In the genomic region with DNA sequence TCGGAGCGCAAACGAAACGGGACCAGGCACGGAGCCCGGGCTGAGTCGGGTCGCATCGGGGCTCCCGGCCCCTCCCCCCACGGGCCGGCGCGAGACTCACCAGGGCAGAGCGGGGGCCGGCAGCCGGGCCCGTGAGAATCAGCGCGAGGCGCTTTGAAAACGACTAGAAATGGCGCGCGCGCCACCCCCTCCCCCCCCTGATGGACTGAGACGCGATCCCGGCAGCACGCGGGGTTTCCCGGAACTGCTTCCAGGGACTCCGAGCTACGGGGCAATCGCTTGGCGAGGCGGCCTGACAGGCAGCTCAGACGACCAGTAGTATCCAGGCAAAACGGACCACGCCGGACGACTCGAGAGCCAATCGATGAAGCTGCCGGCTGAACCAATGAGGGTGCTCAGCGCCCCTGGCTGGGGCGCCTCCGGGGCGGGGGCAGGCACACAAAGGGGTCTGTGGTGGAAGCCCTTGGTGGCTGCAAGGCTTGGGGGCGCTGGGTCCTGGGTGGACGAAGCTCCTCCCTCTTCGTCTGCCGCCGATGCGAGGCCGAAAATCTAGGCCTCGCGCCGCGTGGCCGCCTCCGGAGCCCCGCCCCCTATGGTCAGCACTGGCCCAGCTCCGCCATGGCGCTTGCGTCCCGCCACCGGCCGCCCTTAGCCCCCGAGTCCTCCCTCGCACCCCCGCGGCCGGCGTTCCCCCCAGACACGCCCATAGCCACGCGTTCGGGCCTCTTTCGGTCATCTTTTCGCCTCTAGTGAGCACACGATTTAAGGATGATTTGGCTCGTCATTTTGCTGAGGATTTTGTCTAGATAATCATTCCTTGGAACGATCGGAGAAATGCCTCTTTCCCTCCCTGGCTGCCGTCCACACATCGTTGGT, we compare ENCODE assay signal across 1 cellular context.
TF ChIP-seq lines count a peak whose summit lies in the region.

A gene (minus strand): TSS at position 174 of the 876 bp plus-strand sequence. CDS start 3,276 bp downstream, outside the sequence.

TF ChIP-seq in HepG2, 621 proteins besides CTCF, POLR2A, EP300 and RAD21 (continued from another document and continues in another):
- TF ChIP-seq, protein P1, sequence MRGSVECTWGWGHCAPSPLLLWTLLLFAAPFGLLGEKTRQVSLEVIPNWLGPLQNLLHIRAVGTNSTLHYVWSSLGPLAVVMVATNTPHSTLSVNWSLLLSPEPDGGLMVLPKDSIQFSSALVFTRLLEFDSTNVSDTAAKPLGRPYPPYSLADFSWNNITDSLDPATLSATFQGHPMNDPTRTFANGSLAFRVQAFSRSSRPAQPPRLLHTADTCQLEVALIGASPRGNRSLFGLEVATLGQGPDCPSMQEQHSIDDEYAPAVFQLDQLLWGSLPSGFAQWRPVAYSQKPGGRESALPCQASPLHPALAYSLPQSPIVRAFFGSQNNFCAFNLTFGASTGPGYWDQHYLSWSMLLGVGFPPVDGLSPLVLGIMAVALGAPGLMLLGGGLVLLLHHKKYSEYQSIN (CRISPR knock-in tag; IDR thresholded peaks at IDR 0.05; ENCODE audit: borderline replicate concordance), result no peak
- TF ChIP-seq ZNF709 (CRISPR knock-in tag; IDR thresholded peaks at IDR 0.05), result 0 out of 2 replicates have a peak, but pooled peaks have one; percentile 86
- peak; percentile 23 for TF ChIP-seq SRY (CRISPR knock-in tag; IDR thresholded peaks at IDR 0.05)
- peak; percentile 29; the same call in 1 of the 2 replicates for TF ChIP-seq NFRKB (IDR thresholded peaks at IDR 0.05)
- 0 out of 2 replicates have a peak, but pooled peaks have one; percentile 56 for TF ChIP-seq ZNF232 (CRISPR knock-in tag; IDR thresholded peaks at IDR 0.05; ENCODE audit: borderline replicate concordance)
- peak; percentile 89 for TF ChIP-seq NRL (CRISPR knock-in tag; IDR thresholded peaks at IDR 0.05; ENCODE audit: borderline replicate concordance)
- TF ChIP-seq KDM1A (CRISPR knock-in tag; IDR thresholded peaks at IDR 0.05), result no peak
- TF ChIP-seq, protein P2, sequence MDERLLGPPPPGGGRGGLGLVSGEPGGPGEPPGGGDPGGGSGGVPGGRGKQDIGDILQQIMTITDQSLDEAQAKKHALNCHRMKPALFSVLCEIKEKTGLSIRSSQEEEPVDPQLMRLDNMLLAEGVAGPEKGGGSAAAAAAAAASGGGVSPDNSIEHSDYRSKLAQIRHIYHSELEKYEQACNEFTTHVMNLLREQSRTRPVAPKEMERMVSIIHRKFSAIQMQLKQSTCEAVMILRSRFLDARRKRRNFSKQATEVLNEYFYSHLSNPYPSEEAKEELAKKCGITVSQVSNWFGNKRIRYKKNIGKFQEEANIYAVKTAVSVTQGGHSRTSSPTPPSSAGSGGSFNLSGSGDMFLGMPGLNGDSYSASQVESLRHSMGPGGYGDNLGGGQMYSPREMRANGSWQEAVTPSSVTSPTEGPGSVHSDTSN (CRISPR knock-in tag; IDR thresholded peaks at IDR 0.05), result peak; percentile 97
- TF ChIP-seq ERF (CRISPR knock-in tag; IDR thresholded peaks at IDR 0.05), result 0 out of 2 replicates have a peak, but pooled peaks have one; percentile 41
- TF ChIP-seq MED13 (CRISPR knock-in tag; IDR thresholded peaks at IDR 0.05), result peak; percentile 81; the same call in 1 of the 2 replicates
- 0 out of 2 replicates have a peak, but pooled peaks have one; percentile 36 for TF ChIP-seq ZNF510 (CRISPR knock-in tag; IDR thresholded peaks at IDR 0.05; ENCODE audit: low read depth)
- peak; percentile 63; the same call in 1 of the 2 replicates for TF ChIP-seq MTA1 (CRISPR knock-in tag; IDR thresholded peaks at IDR 0.05; ENCODE audit: borderline replicate concordance)
- no peak for TF ChIP-seq ZNF747 (CRISPR knock-in tag; IDR thresholded peaks at IDR 0.05; ENCODE audit: borderline replicate concordance)
- TF ChIP-seq, protein P3, sequence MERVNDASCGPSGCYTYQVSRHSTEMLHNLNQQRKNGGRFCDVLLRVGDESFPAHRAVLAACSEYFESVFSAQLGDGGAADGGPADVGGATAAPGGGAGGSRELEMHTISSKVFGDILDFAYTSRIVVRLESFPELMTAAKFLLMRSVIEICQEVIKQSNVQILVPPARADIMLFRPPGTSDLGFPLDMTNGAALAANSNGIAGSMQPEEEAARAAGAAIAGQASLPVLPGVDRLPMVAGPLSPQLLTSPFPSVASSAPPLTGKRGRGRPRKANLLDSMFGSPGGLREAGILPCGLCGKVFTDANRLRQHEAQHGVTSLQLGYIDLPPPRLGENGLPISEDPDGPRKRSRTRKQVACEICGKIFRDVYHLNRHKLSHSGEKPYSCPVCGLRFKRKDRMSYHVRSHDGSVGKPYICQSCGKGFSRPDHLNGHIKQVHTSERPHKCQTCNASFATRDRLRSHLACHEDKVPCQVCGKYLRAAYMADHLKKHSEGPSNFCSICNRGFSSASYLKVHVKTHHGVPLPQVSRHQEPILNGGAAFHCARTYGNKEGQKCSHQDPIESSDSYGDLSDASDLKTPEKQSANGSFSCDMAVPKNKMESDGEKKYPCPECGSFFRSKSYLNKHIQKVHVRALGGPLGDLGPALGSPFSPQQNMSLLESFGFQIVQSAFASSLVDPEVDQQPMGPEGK (CRISPR knock-in tag; IDR thresholded peaks at IDR 0.05), result peak; percentile 98
- peak; percentile 61 for TF ChIP-seq ZNF264 (CRISPR knock-in tag; IDR thresholded peaks at IDR 0.05)
- TF ChIP-seq, protein P4, sequence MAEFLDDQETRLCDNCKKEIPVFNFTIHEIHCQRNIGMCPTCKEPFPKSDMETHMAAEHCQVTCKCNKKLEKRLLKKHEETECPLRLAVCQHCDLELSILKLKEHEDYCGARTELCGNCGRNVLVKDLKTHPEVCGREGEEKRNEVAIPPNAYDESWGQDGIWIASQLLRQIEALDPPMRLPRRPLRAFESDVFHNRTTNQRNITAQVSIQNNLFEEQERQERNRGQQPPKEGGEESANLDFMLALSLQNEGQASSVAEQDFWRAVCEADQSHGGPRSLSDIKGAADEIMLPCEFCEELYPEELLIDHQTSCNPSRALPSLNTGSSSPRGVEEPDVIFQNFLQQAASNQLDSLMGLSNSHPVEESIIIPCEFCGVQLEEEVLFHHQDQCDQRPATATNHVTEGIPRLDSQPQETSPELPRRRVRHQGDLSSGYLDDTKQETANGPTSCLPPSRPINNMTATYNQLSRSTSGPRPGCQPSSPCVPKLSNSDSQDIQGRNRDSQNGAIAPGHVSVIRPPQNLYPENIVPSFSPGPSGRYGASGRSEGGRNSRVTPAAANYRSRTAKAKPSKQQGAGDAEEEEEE (CRISPR knock-in tag; IDR thresholded peaks at IDR 0.05; ENCODE audit: borderline replicate concordance), result peak; percentile 8; the same call in 1 of the 2 replicates
- TF ChIP-seq MZF1 (CRISPR knock-in tag; IDR thresholded peaks at IDR 0.05; ENCODE audit: borderline replicate concordance), result no peak
- TF ChIP-seq MEIS1 (CRISPR knock-in tag; IDR thresholded peaks at IDR 0.05; ENCODE audit: borderline replicate concordance), result 0 out of 2 replicates have a peak, but pooled peaks have one; percentile 35
- peak; percentile 43 for TF ChIP-seq ZNF703 (CRISPR knock-in tag; IDR thresholded peaks at IDR 0.05; ENCODE audit: borderline replicate concordance)
- TF ChIP-seq ZNF616 (CRISPR knock-in tag; IDR thresholded peaks at IDR 0.05; ENCODE audit: low read depth), result no peak
- peak; percentile 80 for TF ChIP-seq ZNF143 (CRISPR knock-in tag; IDR thresholded peaks at IDR 0.05)
- TF ChIP-seq NFATC3 (CRISPR knock-in tag; IDR thresholded peaks at IDR 0.05), result no peak
- TF ChIP-seq, protein P5, sequence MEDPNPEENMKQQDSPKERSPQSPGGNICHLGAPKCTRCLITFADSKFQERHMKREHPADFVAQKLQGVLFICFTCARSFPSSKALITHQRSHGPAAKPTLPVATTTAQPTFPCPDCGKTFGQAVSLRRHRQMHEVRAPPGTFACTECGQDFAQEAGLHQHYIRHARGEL (CRISPR knock-in tag; IDR thresholded peaks at IDR 0.05), result 0 out of 2 replicates have a peak, but pooled peaks have one; percentile 28
- TF ChIP-seq SKI (IDR thresholded peaks at IDR 0.05; ENCODE audit: partially characterized antibody), result peak; percentile 89
- peak; percentile 31; the same call in 1 of the 2 replicates for TF ChIP-seq GATAD1 (CRISPR knock-in tag; IDR thresholded peaks at IDR 0.05)
- TF ChIP-seq, protein P6, sequence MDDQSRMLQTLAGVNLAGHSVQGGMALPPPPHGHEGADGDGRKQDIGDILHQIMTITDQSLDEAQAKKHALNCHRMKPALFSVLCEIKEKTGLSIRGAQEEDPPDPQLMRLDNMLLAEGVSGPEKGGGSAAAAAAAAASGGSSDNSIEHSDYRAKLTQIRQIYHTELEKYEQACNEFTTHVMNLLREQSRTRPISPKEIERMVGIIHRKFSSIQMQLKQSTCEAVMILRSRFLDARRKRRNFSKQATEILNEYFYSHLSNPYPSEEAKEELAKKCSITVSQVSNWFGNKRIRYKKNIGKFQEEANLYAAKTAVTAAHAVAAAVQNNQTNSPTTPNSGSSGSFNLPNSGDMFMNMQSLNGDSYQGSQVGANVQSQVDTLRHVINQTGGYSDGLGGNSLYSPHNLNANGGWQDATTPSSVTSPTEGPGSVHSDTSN (CRISPR knock-in tag; IDR thresholded peaks at IDR 0.05; ENCODE audit: borderline replicate concordance), result peak; percentile 90
- TF ChIP-seq ZFAT (CRISPR knock-in tag; conservative IDR thresholded peaks at IDR 0.05), result no peak
- no peak for TF ChIP-seq PAX8 (CRISPR knock-in tag; IDR thresholded peaks at IDR 0.05; ENCODE audit: borderline replicate concordance)
- TF ChIP-seq, protein P7, sequence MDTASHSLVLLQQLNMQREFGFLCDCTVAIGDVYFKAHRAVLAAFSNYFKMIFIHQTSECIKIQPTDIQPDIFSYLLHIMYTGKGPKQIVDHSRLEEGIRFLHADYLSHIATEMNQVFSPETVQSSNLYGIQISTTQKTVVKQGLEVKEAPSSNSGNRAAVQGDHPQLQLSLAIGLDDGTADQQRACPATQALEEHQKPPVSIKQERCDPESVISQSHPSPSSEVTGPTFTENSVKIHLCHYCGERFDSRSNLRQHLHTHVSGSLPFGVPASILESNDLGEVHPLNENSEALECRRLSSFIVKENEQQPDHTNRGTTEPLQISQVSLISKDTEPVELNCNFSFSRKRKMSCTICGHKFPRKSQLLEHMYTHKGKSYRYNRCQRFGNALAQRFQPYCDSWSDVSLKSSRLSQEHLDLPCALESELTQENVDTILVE (CRISPR knock-in tag; IDR thresholded peaks at IDR 0.05), result peak; percentile 54; the same call in 1 of the 2 replicates
- TF ChIP-seq MBNL3 (CRISPR knock-in tag; conservative IDR thresholded peaks at IDR 0.05), result no peak
- TF ChIP-seq ZFP37 (CRISPR knock-in tag; IDR thresholded peaks at IDR 0.05; ENCODE audit: borderline replicate concordance), result 0 out of 2 replicates have a peak, but pooled peaks have one; percentile 64
- TF ChIP-seq EZH2 (conservative IDR thresholded peaks at IDR 0.05; ENCODE audit: low read depth, low read length), result no peak
- no peak for TF ChIP-seq PTBP1 (IDR thresholded peaks at IDR 0.05; ENCODE audit: low read depth, low read length, poor library complexity, severe bottlenecking)
- no peak for TF ChIP-seq PRPF4 (IDR thresholded peaks at IDR 0.05; ENCODE audit: low read depth, low read length, poor library complexity, severe bottlenecking)
- peak; percentile 53; the same call in 1 of the 2 replicates for TF ChIP-seq ZC3H4 (CRISPR knock-in tag; IDR thresholded peaks at IDR 0.05; ENCODE audit: borderline replicate concordance)
- TF ChIP-seq, protein P8, sequence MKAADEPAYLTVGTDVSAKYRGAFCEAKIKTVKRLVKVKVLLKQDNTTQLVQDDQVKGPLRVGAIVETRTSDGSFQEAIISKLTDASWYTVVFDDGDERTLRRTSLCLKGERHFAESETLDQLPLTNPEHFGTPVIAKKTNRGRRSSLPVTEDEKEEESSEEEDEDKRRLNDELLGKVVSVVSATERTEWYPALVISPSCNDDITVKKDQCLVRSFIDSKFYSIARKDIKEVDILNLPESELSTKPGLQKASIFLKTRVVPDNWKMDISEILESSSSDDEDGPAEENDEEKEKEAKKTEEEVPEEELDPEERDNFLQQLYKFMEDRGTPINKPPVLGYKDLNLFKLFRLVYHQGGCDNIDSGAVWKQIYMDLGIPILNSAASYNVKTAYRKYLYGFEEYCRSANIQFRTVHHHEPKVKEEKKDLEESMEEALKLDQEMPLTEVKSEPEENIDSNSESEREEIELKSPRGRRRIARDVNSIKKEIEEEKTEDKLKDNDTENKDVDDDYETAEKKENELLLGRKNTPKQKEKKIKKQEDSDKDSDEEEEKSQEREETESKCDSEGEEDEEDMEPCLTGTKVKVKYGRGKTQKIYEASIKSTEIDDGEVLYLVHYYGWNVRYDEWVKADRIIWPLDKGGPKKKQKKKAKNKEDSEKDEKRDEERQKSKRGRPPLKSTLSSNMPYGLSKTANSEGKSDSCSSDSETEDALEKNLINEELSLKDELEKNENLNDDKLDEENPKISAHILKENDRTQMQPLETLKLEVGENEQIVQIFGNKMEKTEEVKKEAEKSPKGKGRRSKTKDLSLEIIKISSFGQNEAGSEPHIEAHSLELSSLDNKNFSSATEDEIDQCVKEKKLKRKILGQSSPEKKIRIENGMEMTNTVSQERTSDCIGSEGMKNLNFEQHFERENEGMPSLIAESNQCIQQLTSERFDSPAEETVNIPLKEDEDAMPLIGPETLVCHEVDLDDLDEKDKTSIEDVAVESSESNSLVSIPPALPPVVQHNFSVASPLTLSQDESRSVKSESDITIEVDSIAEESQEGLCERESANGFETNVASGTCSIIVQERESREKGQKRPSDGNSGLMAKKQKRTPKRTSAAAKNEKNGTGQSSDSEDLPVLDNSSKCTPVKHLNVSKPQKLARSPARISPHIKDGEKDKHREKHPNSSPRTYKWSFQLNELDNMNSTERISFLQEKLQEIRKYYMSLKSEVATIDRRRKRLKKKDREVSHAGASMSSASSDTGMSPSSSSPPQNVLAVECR (CRISPR knock-in tag; IDR thresholded peaks at IDR 0.05; ENCODE audit: borderline replicate concordance), result peak; percentile 82; the same call in 1 of the 2 replicates
- no peak for TF ChIP-seq ZNF333 (CRISPR knock-in tag; IDR thresholded peaks at IDR 0.05; ENCODE audit: borderline replicate concordance)
- no peak for TF ChIP-seq REXO4 (CRISPR knock-in tag; IDR thresholded peaks at IDR 0.05; ENCODE audit: borderline replicate concordance)
- no peak for TF ChIP-seq MAFG (CRISPR knock-in tag; IDR thresholded peaks at IDR 0.05)
- TF ChIP-seq, protein P9, sequence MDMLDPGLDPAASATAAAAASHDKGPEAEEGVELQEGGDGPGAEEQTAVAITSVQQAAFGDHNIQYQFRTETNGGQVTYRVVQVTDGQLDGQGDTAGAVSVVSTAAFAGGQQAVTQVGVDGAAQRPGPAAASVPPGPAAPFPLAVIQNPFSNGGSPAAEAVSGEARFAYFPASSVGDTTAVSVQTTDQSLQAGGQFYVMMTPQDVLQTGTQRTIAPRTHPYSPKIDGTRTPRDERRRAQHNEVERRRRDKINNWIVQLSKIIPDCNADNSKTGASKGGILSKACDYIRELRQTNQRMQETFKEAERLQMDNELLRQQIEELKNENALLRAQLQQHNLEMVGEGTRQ (IDR thresholded peaks at IDR 0.05; ENCODE audit: low read depth, low read length), result no peak
- TF ChIP-seq, protein P9 (CRISPR knock-in tag; IDR thresholded peaks at IDR 0.05; ENCODE audit: borderline replicate concordance), result peak; percentile 49; the same call in 1 of the 2 replicates
- no peak for TF ChIP-seq PAWR (CRISPR knock-in tag; IDR thresholded peaks at IDR 0.05; ENCODE audit: borderline replicate concordance)
- TF ChIP-seq RFX5 (IDR thresholded peaks at IDR 0.05; ENCODE audit: low read depth, low read length), result peak; percentile 63; the same call in 1 of the 2 replicates
- 0 out of 2 replicates have a peak, but pooled peaks have one; percentile 24 for TF ChIP-seq ZMAT3 (CRISPR knock-in tag; conservative IDR thresholded peaks at IDR 0.05)
- TF ChIP-seq CC2D1A (CRISPR knock-in tag; IDR thresholded peaks at IDR 0.05), result no peak
